ENCODE assay signal across 13 cellular contexts in the genomic region with DNA sequence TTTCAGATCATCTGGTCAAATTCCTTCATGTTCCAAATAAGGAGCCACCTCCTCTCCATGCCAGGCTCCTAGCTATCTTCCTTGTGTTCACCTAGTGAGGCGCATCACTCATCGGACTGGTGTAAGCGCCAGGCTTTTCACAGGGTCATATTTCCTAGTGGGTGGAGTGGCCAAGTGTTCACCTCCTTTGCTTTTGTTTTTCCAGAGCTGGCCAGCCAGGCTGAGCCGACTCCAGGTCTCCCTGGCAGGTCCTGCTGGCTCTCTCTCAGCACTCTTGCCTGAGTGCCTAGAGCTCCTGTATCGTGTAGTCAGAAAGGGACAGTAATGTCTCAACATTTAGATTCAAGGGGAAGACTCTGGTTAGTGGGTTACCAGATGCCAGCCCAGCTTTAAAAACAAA. TPM values are rescaled to one million over a fixed set of nuclear protein-coding genes. Genes with fewer than 3 reads are reported as not detected.
DNase-seq lines count a peak whose midpoint lies in the region; ATAC-seq and TF ChIP-seq lines count a peak whose summit lies in the region.
"Had no signal": no experiment of that assay in that cellular context is flagged by ENCODE, and none has a peak within 500 bp of the region (broad histone marks: within the 10 kb centered on the region; RNA-seq: fewer than 3 reads in every experiment).

No MANE protein-coding gene starts in this region.

- no peak for DNase-seq in activated CD4-positive, alpha-beta T cell treated with anti-CD3 and anti-CD28 coated beads, Interleukin-2, amount 10 ng/mL, durations not matched to agents 24 days and 14 days
- no peak for DNase-seq in activated CD4-positive, alpha-beta T cell treated with anti-CD3 and anti-CD28 coated beads for 48 hours
- DNase-seq in effector memory CD8-positive, alpha-beta T cell = no peak
- DNase-seq in medulla oblongata (ENCODE audit: extremely low spot score) (peak; percentile 61), thoracic aorta (ENCODE audit: low spot score) (no peak), HT-29 (ENCODE audit: low spot score) (no peak), WERI-Rb-1 (no peak), UCSD-AML1 (lab: John Stamatoyannopoulos, UW; ENCODE audit: unreplicated experiment) (no peak)
- DNase-seq: activated CD4-positive, alpha-beta T cell treated with anti-CD3 and anti-CD28 coated beads for 4 hours; GDM1; small intestine had no signal

- H3K4me3 ChIP-seq in thoracic aorta (peak overlapping the region; percentile 32), WERI-Rb-1 (ENCODE audit: low read depth, low read length) (no peak overlapping the region)

- H3K27ac ChIP-seq in thoracic aorta (peak overlapping the region; percentile 14 to 21), WERI-Rb-1 (no peak overlapping the region)
- H3K27ac ChIP-seq: epithelial cell of prostate, HL-60 had no signal

- ATAC-seq in effector memory CD8-positive, alpha-beta T cell (replicated peaks) = no peak
- ATAC-seq in thoracic aorta (ENCODE audit: insufficient number of reproducible peaks, low FRiP score, low read depth) = no peak

- peak overlapping the region; percentile 30 for H3K4me3 Mint-ChIP-seq in activated CD4-positive, alpha-beta T cell treated with anti-CD3 and anti-CD28 coated beads, Interleukin-2, amount 10 ng/mL, durations not matched to agents 24 days and 14 days
- no peak overlapping the region for H3K4me3 Mint-ChIP-seq in effector memory CD8-positive, alpha-beta T cell

- H3K4me1 ChIP-seq in thoracic aorta (ENCODE audit: control insufficient read depth in 1 of 2, low read depth in 2 of 2) = peaks cover 11 to 23% of the 10 kb centered on the region in 2 donors

- no peak overlapping the region for H3K27ac Mint-ChIP-seq in activated CD4-positive, alpha-beta T cell treated with anti-CD3 and anti-CD28 coated beads, Interleukin-2, amount 10 ng/mL, durations not matched to agents 24 days and 14 days
- peak overlapping the region; percentile 72 to 84 for H3K27ac Mint-ChIP-seq in effector memory CD8-positive, alpha-beta T cell

- H3K9me3 Mint-ChIP-seq in activated CD4-positive, alpha-beta T cell treated with anti-CD3 and anti-CD28 coated beads, Interleukin-2, amount 10 ng/mL, durations not matched to agents 24 days and 14 days = no peaks in the 10 kb centered on the region
- no peaks in the 10 kb centered on the region for H3K9me3 Mint-ChIP-seq in effector memory CD8-positive, alpha-beta T cell

- peaks cover 38% of the 10 kb centered on the region for H3K36me3 ChIP-seq in thoracic aorta
- H3K36me3 ChIP-seq in WERI-Rb-1 = peaks cover 96% of the 10 kb centered on the region

- H3K36me3 Mint-ChIP-seq in activated CD4-positive, alpha-beta T cell treated with anti-CD3 and anti-CD28 coated beads, Interleukin-2, amount 10 ng/mL, durations not matched to agents 24 days and 14 days (ENCODE audit: low read depth) = peaks cover 60% of the 10 kb centered on the region
- H3K36me3 Mint-ChIP-seq in effector memory CD8-positive, alpha-beta T cell (ENCODE audit: insufficient read depth) = peaks cover 48% of the 10 kb centered on the region

- no peaks in the 10 kb centered on the region for H3K27me3 Mint-ChIP-seq in activated CD4-positive, alpha-beta T cell treated with anti-CD3 and anti-CD28 coated beads, Interleukin-2, amount 10 ng/mL, durations not matched to agents 24 days and 14 days
- H3K27me3 Mint-ChIP-seq in effector memory CD8-positive, alpha-beta T cell = no peaks in the 10 kb centered on the region

- peaks cover 53% of the 10 kb centered on the region for H3K4me1 Mint-ChIP-seq in activated CD4-positive, alpha-beta T cell treated with anti-CD3 and anti-CD28 coated beads, Interleukin-2, amount 10 ng/mL, durations not matched to agents 24 days and 14 days
- peaks cover 37 to 43% of the 10 kb centered on the region in 2 donors for H3K4me1 Mint-ChIP-seq in effector memory CD8-positive, alpha-beta T cell (ENCODE audit: low read depth in 2 of 2)

- intact Hi-C loops in activated CD4-positive, alpha-beta T cell treated with anti-CD3 and anti-CD28 coated beads, Interleukin-2, amount 10 ng/mL, durations not matched to agents 24 days and 14 days (cut with micrococcal nuclease) = no loop called here

- H3K27me3 ChIP-seq in thoracic aorta (replicated peaks; ENCODE audit: insufficient read depth) (no peaks in the 10 kb centered on the region), WERI-Rb-1 (ENCODE audit: insufficient read depth, low read depth, severe bottlenecking) (no peaks in the 10 kb centered on the region)

- H3K9me3 ChIP-seq in thoracic aorta = no peaks in the 10 kb centered on the region
- no peaks in the 10 kb centered on the region for H3K9me3 ChIP-seq in WERI-Rb-1 (ENCODE audit: severe bottlenecking)

- TF ChIP-seq CTCF in thoracic aorta (IDR thresholded peaks at IDR 0.05) (no peak), WERI-Rb-1 (IDR thresholded peaks at IDR 0.05; ENCODE audit: low read depth, low read length) (no peak)

RNA-seq across cellular contexts. Expression of a gene that starts 31.0 kb away (rescaled TPM):
- total RNA-seq in activated CD4-positive, alpha-beta T cell treated with anti-CD3 and anti-CD28 coated beads, Interleukin-2, amount 10 ng/mL, durations not matched to agents 24 days and 14 days = 35.3 and 40.8 TPM in 2 replicates
- total RNA-seq in thoracic aorta = 100 to 1,000 TPM; 114 to 168 TPM
- total RNA-seq in HT-29 (2014; rRNA removed; shearing (Covaris generic)) = 0.33 and 2.2 TPM in 2 replicates

Comparison
In these comparisons a context has a peak if more than half of its experiments do, and no peak if none do; other contexts are left out.
1. RNA of a gene that starts 31.0 kb away (total RNA-seq): 114 to 168 TPM in thoracic aorta and 35.3 to 40.8 TPM in activated CD4-positive, alpha-beta T cell treated with anti-CD3 and anti-CD28 coated beads, Interleukin-2, amount 10 ng/mL, durations not matched to agents 24 days and 14 days; 0.33 to 2.2 TPM in HT-29; every median in the first group is over 10 times any median in the second.